21 cellular contexts compared by ENCODE assay signal in the genomic region with DNA sequence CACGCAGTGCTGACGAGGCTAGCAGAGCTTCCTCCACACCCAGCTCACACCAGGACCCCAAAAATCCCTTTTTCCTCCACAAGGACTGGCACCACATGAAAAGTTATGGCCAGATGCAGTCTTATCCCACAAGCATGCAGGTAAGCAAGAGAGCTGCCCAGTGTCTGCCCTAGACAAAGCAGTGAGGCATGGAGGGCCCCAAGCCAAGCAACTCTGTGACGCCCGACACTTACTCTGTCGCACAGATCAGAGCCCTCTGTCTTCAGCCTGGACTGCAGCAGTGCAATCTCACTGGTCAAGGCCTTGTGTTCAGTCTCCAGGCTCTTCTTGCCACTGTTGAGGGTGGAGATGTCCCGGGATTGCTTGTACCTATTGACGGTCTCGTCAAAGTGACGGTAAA.
"Had no signal": no experiment of that assay in that cellular context is flagged by ENCODE, and none has a peak within 500 bp of the region (broad histone marks: within the 10 kb centered on the region; RNA-seq: fewer than 3 reads in every experiment).

No MANE protein-coding gene starts in this region.

- H3K27me3 Mint-ChIP-seq: activated CD4-positive, alpha-beta T cell treated with anti-CD3 and anti-CD28 coated beads, Interleukin-2, amount 10 ng/mL, durations not matched to agents 7 days and 5 days; activated naive CD8-positive, alpha-beta T cell treated with anti-CD3 and anti-CD28 coated beads, Interleukin-2, amount 10 ng/mL, durations not matched to agents 7 days and 5 days; naive B cell; stimulated activated naive B cell treated with anti-CD40 and anti-IgM and Interleukin-4, amounts not matched to agents 10 μg/mL and 1 μg/mL and 100 μg/mL, for 72 hours; T-helper 17 cell had no signal

- H3K9me3 Mint-ChIP-seq: activated CD4-positive, alpha-beta T cell treated with anti-CD3 and anti-CD28 coated beads, Interleukin-2, amount 10 ng/mL, durations not matched to agents 7 days and 5 days; activated naive CD8-positive, alpha-beta T cell treated with anti-CD3 and anti-CD28 coated beads, Interleukin-2, amount 10 ng/mL, durations not matched to agents 7 days and 5 days; naive B cell; stimulated activated naive B cell treated with anti-CD40 and anti-IgM and Interleukin-4, amounts not matched to agents 10 μg/mL and 1 μg/mL and 100 μg/mL, for 72 hours had no signal

- H3K4me3 ChIP-seq: colonic mucosa, esophagus squamous epithelium, heart left ventricle, sigmoid colon, SK-N-MC, smooth muscle cell, thoracic aorta, upper lobe of right lung had no signal

- DNase-seq: activated CD4-positive, alpha-beta T cell treated with anti-CD3 and anti-CD28 coated beads, Interleukin-2, amount 10 ng/mL, durations not matched to agents 7 days and 5 days; activated CD8-positive, alpha-beta memory T cell treated with anti-CD3 and anti-CD28 coated beads, Interleukin-2, amount 50 U/mL, for 48 hours; activated naive CD8-positive, alpha-beta T cell treated with anti-CD3 and anti-CD28 coated beads, Interleukin-2, amount 10 ng/mL, durations not matched to agents 7 days and 5 days; activated T-cell treated with anti-CD3 and anti-CD28 coated beads, Interleukin-2, amount 50 U/mL, for 48 hours; amygdala; colonic mucosa; esophagus squamous epithelium; heart left ventricle; islet precursor cell; left cardiac atrium; naive B cell; occipital lobe; sigmoid colon; stimulated activated CD4-positive, alpha-beta T cell treated with anti-CD3 and anti-CD28 coated beads, Interleukin-15, amount 100 ng/mL, for 24 hours; stimulated activated naive B cell treated with anti-CD40 and anti-IgM and Interleukin-4, amounts not matched to agents 10 μg/mL and 1 μg/mL and 100 μg/mL, for 72 hours; SW 1271; T-helper 17 cell had no signal

- H3K4me3 Mint-ChIP-seq: activated CD4-positive, alpha-beta T cell treated with anti-CD3 and anti-CD28 coated beads, Interleukin-2, amount 10 ng/mL, durations not matched to agents 7 days and 5 days; activated naive CD8-positive, alpha-beta T cell treated with anti-CD3 and anti-CD28 coated beads, Interleukin-2, amount 10 ng/mL, durations not matched to agents 7 days and 5 days; stimulated activated naive B cell treated with anti-CD40 and anti-IgM and Interleukin-4, amounts not matched to agents 10 μg/mL and 1 μg/mL and 100 μg/mL, for 72 hours; T-helper 17 cell had no signal

- H3K27me3 ChIP-seq: colonic mucosa, esophagus squamous epithelium, heart left ventricle, sigmoid colon, upper lobe of right lung had no signal

- H3K9me3 ChIP-seq: colonic mucosa, esophagus squamous epithelium, heart left ventricle, sigmoid colon, thoracic aorta, upper lobe of right lung had no signal

- H3K4me2 ChIP-seq: smooth muscle cell had no signal

- H3K27ac Mint-ChIP-seq: activated CD4-positive, alpha-beta T cell treated with anti-CD3 and anti-CD28 coated beads, Interleukin-2, amount 10 ng/mL, durations not matched to agents 7 days and 5 days; activated naive CD8-positive, alpha-beta T cell treated with anti-CD3 and anti-CD28 coated beads, Interleukin-2, amount 10 ng/mL, durations not matched to agents 7 days and 5 days had no signal

- H3K27ac ChIP-seq: colonic mucosa, heart left ventricle, SK-N-MC, thoracic aorta had no signal

- ATAC-seq: heart left ventricle; left cardiac atrium; stimulated activated naive B cell treated with anti-CD40 and anti-IgM and Interleukin-4, amounts not matched to agents 10 μg/mL and 1 μg/mL and 100 μg/mL, for 72 hours; T-helper 17 cell; upper lobe of right lung had no signal
